Comparison of ENCODE assay signal across 22 cellular contexts in the genomic region with DNA sequence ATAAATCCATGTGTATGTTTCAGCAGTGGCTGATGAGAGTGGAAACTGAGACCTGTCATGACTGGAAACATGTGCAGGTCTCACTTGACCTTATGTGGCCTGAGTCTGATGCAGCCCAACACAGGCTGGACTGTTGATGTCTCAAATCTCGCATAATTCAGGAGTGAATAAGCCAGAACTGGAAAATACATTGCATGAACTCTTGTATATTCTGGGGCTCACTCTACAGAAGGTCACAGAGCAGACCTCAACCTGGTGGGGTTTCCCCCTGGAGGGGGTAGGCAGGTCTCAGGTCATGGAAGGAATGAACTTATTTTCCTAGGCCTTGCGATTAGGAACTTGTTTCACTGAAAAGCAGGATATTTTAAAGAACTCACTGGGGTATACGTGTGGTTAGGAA.
"Had no signal": no experiment of that assay in that cellular context is flagged by ENCODE, and none has a peak within 500 bp of the region (broad histone marks: within the 10 kb centered on the region; RNA-seq: fewer than 3 reads in every experiment).

No MANE protein-coding gene starts in this region.

- H3K9me3 Mint-ChIP-seq: IgD-negative memory B cell had no signal

- FAIRE-seq: HepG2, K562, RCC 7860 had no signal

- H3K4me2 ChIP-seq: SK-N-SH had no signal

- DNase-seq: Kasumi-1, MM.1S, NCI-H1092 treated with DMSO at 0.1 percent for 48 hours, NCI-H1436, NCI-H187, NCI-H2029, NCI-H2081 treated with DMSO at 0.1 percent for 48 hours, NCI-H2171, NCI-H226, NCI-H446, NCI-H510A, NCI-H524 treated with DMSO at 0.1 percent for 48 hours, NCI-H69, NCI-H774, Right ventricle myocardium superior, RPMI8226, SK-N-SH had no signal

- H3K36me3 Mint-ChIP-seq: IgD-negative memory B cell had no signal

- H3K4me3 Mint-ChIP-seq: IgD-negative memory B cell had no signal

- H3K4me1 Mint-ChIP-seq: IgD-negative memory B cell had no signal

- ATAC-seq: HepG2, K562 had no signal

- H3K9ac ChIP-seq: KMS-11, SK-N-SH had no signal

- H3K27ac ChIP-seq: KMS-11 had no signal

- H3K9me3 ChIP-seq: SK-N-SH had no signal

- H3K4me3 ChIP-seq: K562 had no signal

- H3K27ac Mint-ChIP-seq: IgD-negative memory B cell had no signal
